In the genomic region with DNA sequence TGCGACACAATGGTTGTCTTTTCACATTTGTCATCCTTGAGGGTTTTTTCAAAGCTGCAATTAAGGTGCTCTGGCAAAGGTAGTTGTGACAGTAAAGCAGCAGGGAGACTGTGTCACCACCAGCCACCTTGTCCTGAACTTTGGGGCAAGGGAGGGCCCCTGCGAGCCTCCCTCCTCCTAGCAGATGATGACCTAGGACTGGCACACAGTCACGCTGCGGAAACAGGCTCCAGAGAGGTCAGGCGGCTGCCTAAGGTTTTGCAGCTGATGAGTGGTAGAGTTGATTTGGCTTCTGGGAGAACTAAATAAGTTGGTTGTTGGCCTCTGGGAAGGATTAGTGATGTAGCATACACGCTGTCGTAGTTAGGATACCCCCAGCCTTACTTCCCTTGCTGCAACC, we compare ENCODE assay signal across 29 cellular contexts.
"Had no signal": no experiment of that assay in that cellular context is flagged by ENCODE, and none has a peak within 500 bp of the region (broad histone marks: within the 10 kb centered on the region; RNA-seq: fewer than 3 reads in every experiment).

No MANE protein-coding gene starts in this region.

- H3K27me3 ChIP-seq: brain microvascular endothelial cell, heart left ventricle, neural progenitor cell, right atrium auricular region, SJCRH30 had no signal

- H3K27me3 Mint-ChIP-seq: activated CD4-positive, alpha-beta memory T cell treated with anti-CD3 and anti-CD28 coated beads for 36 hours; activated CD4-positive, alpha-beta T cell treated with anti-CD3 and anti-CD28 coated beads, Interleukin-2, amount 10 ng/mL, durations not matched to agents 24 days and 14 days; activated naive CD4-positive, alpha-beta T cell treated with anti-CD3 and anti-CD28 coated beads, Interleukin-2, amount 10 ng/mL, durations not matched to agents 7 days and 5 days; naive thymus-derived CD8-positive, alpha-beta T cell; T-helper 17 cell had no signal

- H3K9me3 ChIP-seq: heart left ventricle, left ventricle myocardium inferior, psoas muscle, right atrium auricular region, SJCRH30, thoracic aorta had no signal

- ATAC-seq: naive thymus-derived CD8-positive, alpha-beta T cell; psoas muscle; SK-N-SH treated with all-trans-retinoic acid at 6 μM for 48 hours; T-helper 17 cell had no signal

- H3K27ac ChIP-seq: brain microvascular endothelial cell, heart left ventricle, left ventricle myocardium inferior, neural progenitor cell, parathyroid adenoma, psoas muscle, right atrium auricular region, SJCRH30, thoracic aorta had no signal

- H3K36me3 ChIP-seq: neural progenitor cell had no signal

- FAIRE-seq: astrocyte had no signal

- H3K9me3 Mint-ChIP-seq: activated CD4-positive, alpha-beta memory T cell treated with anti-CD3 and anti-CD28 coated beads for 36 hours; activated CD4-positive, alpha-beta T cell treated with anti-CD3 and anti-CD28 coated beads, Interleukin-2, amount 10 ng/mL, durations not matched to agents 24 days and 14 days; activated naive CD4-positive, alpha-beta T cell treated with anti-CD3 and anti-CD28 coated beads, Interleukin-2, amount 10 ng/mL, durations not matched to agents 7 days and 5 days; activated T-helper 1 cell treated with anti-CD3 and anti-CD28 coated beads, Interleukin-12 subunit alpha, Interleukin-12 subunit beta, Interleukin-2, Interleukin-4 antibody, amounts not matched to agents 30 ng/mL and 10 ng/mL and 1 ng/mL, durations not matched to agents 14 hours and 24 hours and 36 hours; naive thymus-derived CD8-positive, alpha-beta T cell; neural progenitor cell had no signal

- H3K4me3 Mint-ChIP-seq: activated CD4-positive, alpha-beta memory T cell treated with anti-CD3 and anti-CD28 coated beads for 36 hours; activated CD4-positive, alpha-beta T cell treated with anti-CD3 and anti-CD28 coated beads, Interleukin-2, amount 10 ng/mL, durations not matched to agents 24 days and 14 days; activated naive CD4-positive, alpha-beta T cell treated with anti-CD3 and anti-CD28 coated beads, Interleukin-2, amount 10 ng/mL, durations not matched to agents 7 days and 5 days; activated T-helper 1 cell treated with anti-CD3 and anti-CD28 coated beads, Interleukin-12 subunit alpha, Interleukin-12 subunit beta, Interleukin-2, Interleukin-4 antibody, amounts not matched to agents 30 ng/mL and 10 ng/mL and 1 ng/mL, durations not matched to agents 14 hours and 24 hours and 36 hours; naive thymus-derived CD8-positive, alpha-beta T cell; neural progenitor cell; T-helper 17 cell had no signal

- H3K36me3 Mint-ChIP-seq: activated naive CD4-positive, alpha-beta T cell treated with anti-CD3 and anti-CD28 coated beads, Interleukin-2, amount 10 ng/mL, durations not matched to agents 7 days and 5 days had no signal

- H3K9ac ChIP-seq: neural progenitor cell, parathyroid adenoma had no signal

- H3K4me1 ChIP-seq: heart left ventricle, left ventricle myocardium inferior, psoas muscle, right atrium auricular region had no signal

- H3K4me3 ChIP-seq: heart left ventricle, left ventricle myocardium inferior, neural progenitor cell, psoas muscle, right atrium auricular region, SJCRH30, thoracic aorta had no signal

- DNase-seq: activated CD4-positive, alpha-beta memory T cell treated with anti-CD3 and anti-CD28 coated beads for 36 hours; activated CD4-positive, alpha-beta T cell treated with anti-CD3 and anti-CD28 coated beads, Interleukin-2, amount 10 ng/mL, durations not matched to agents 24 days and 14 days; activated CD4-positive, CD25-positive, alpha-beta regulatory T cell treated with anti-CD3 and anti-CD28 coated beads, Interleukin-2, amount 50 U/mL, for 72 hours; activated CD8-positive, alpha-beta memory T cell treated with anti-CD3 and anti-CD28 coated beads, Interleukin-2, amount 50 U/mL, for 4 hours; activated effector memory CD4-positive, alpha-beta T cell treated with anti-CD3 and anti-CD28 coated beads, Interleukin-2, amount 50 U/mL, for 16 hours; activated naive CD4-positive, alpha-beta T cell treated with anti-CD3 and anti-CD28 coated beads, Interleukin-2, amount 10 ng/mL, durations not matched to agents 7 days and 5 days; activated T-cell treated with anti-CD3 and anti-CD28 coated beads, Interleukin-2, amount 50 U/mL, for 1 hour; amniotic stem cell; brain microvascular endothelial cell; caudate nucleus; effector CD8-positive, alpha-beta T cell; left ventricle myocardium inferior; mammary epithelial cell; naive thymus-derived CD8-positive, alpha-beta T cell; occipital lobe; psoas muscle; SJCRH30; stimulated activated CD4-positive, alpha-beta T cell treated with anti-CD3 and anti-CD28 coated beads, Interleukin-2, amount 100 ng/mL, for 48 hours; stimulated activated naive CD4-positive, alpha-beta T cell treated with Interleukin-2 at 50 U/mL for 16 hours; T-helper 17 cell; T1000 had no signal

- H3K27ac Mint-ChIP-seq: activated CD4-positive, alpha-beta memory T cell treated with anti-CD3 and anti-CD28 coated beads for 36 hours; activated CD4-positive, alpha-beta T cell treated with anti-CD3 and anti-CD28 coated beads, Interleukin-2, amount 10 ng/mL, durations not matched to agents 24 days and 14 days; activated naive CD4-positive, alpha-beta T cell treated with anti-CD3 and anti-CD28 coated beads, Interleukin-2, amount 10 ng/mL, durations not matched to agents 7 days and 5 days; activated T-helper 1 cell treated with anti-CD3 and anti-CD28 coated beads, Interleukin-12 subunit alpha, Interleukin-12 subunit beta, Interleukin-2, Interleukin-4 antibody, amounts not matched to agents 30 ng/mL and 10 ng/mL and 1 ng/mL, durations not matched to agents 14 hours and 24 hours and 36 hours; naive thymus-derived CD8-positive, alpha-beta T cell; neural progenitor cell had no signal

- H3K4me1 Mint-ChIP-seq: activated CD4-positive, alpha-beta T cell treated with anti-CD3 and anti-CD28 coated beads, Interleukin-2, amount 10 ng/mL, durations not matched to agents 24 days and 14 days; activated naive CD4-positive, alpha-beta T cell treated with anti-CD3 and anti-CD28 coated beads, Interleukin-2, amount 10 ng/mL, durations not matched to agents 7 days and 5 days; naive thymus-derived CD8-positive, alpha-beta T cell had no signal
